Comparison of ENCODE assay signal across 8 cellular contexts in genomic region chr10:35126530-35127288, GRCh38. TPM values are rescaled to one million over a fixed set of nuclear protein-coding genes. Genes with fewer than 3 reads are reported as not detected.
DNase-seq lines count a peak whose midpoint lies in the region; ATAC-seq, FAIRE-seq and TF ChIP-seq lines count a peak whose summit lies in the region.

CREM (plus strand) TSS chr10:35126846; CDS start chr10:35137836, 10,990 bp downstream.

- DNase-seq in Ammon's horn (ENCODE audit: low spot score) = peak; percentile 97
- DNase-seq in NCI-H446 treated with DMSO at 0.1 percent for 48 hours (lab: John Stamatoyannopoulos, UW) = peak; percentile 89
- peak; percentile 100 for DNase-seq in activated CD4-positive, CD25-positive, alpha-beta regulatory T cell treated with anti-CD3 and anti-CD28 coated beads, Interleukin-2, amount 50 U/mL, for 72 hours
- peak; percentile 89 to 91 for DNase-seq in cerebellar nuclear complex (lab: John Stamatoyannopoulos, UW)
- DNase-seq in kidney = peak; percentile 100
- peak; percentile 100 for DNase-seq in stimulated activated CD4-positive, alpha-beta T cell treated with anti-CD3 and anti-CD28 coated beads, Interleukin-15, amount 100 ng/mL, for 24 hours

- no peaks in the 10 kb centered on the region for H3K36me3 ChIP-seq in kidney (ENCODE audit: control insufficient read depth in 1 of 2, insufficient read depth in 2 of 2, low read length in 2 of 2)

- no peak for FAIRE-seq in kidney (lab: Jason Lieb, UNC)

- peak within 1 kb of the TSS; percentile 99 to 100 for H3K27ac ChIP-seq in kidney (ENCODE audit: low read depth in 2 of 2, low read length in 2 of 2)

- peak within 1 kb of the TSS; percentile 84 to 85 for H3K4me3 ChIP-seq in kidney (ENCODE audit: low read length in 2 of 2)

- peak; percentile 56 for TF ChIP-seq CTCF in kidney (IDR thresholded peaks at IDR 0.05; ENCODE audit: borderline replicate concordance, extremely low read depth, insufficient read depth)

- H3K9ac ChIP-seq in kidney (ENCODE audit: low read length in 2 of 2) = peak within 1 kb of the TSS; percentile 95 to 99

- H3K9me3 ChIP-seq in kidney (ENCODE audit: control insufficient read depth in 1 of 2, low read length in 2 of 2) = no peaks in the 10 kb centered on the region

- ATAC-seq in GM19043 (IDR thresholded peaks at IDR 0.05; ENCODE audit: low read depth, unreplicated experiment) (peak; percentile 73), HG03378 (IDR thresholded peaks at IDR 0.05; ENCODE audit: unreplicated experiment) (peak; percentile 73)

- intact Hi-C loops in kidney (cut with DNase I) = no loop called here

- H3K4me1 ChIP-seq in kidney (ENCODE audit: control insufficient read depth in 1 of 2, insufficient read depth in 1 of 2, low read depth in 1 of 2, low read length in 2 of 2) = peaks cover 0 to 4% of the 10 kb centered on the region in 2 donors

RNA-seq across cellular contexts. Expression of gene CREM, which starts in this region (rescaled TPM):
- total RNA-seq in kidney = 41.3 TPM
- polyA plus RNA-seq in kidney (ENCODE audit: insufficient read depth, low read depth, low replicate concordance) = 43.9 TPM

Comparison
In these comparisons a context has a peak if more than half of its experiments do, and no peak if none do; other contexts are left out.
1. Peak in every context shown above with its lines: DNase-seq, ATAC-seq, H3K4me3 ChIP-seq and H3K27ac ChIP-seq.